In the genomic region with DNA sequence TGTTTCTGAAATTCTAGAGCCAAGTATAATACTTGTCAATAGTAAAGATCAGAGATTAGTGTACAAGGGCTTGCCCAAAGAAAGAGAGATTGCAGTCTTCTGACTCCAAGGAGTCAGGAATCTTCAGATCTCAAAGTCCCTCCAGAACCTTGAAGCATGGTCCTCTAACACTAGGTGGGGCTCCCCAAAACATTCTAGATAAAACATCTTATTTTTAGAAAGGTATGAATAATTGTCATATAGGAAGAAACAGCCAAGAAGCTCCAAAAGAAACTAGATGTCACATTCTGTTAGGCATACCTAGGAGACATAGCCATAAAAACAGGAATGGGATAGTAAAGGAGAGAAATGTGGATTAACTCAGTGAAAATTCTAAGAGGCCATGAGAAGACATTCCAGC, we compare ENCODE assay signal across 25 cellular contexts. TPM values are rescaled to one million over a fixed set of nuclear protein-coding genes. Genes with fewer than 3 reads are reported as not detected.
DNase-seq lines count a peak whose midpoint lies in the region; TF ChIP-seq lines count a peak whose summit lies in the region.
"Had no signal": no experiment of that assay in that cellular context is flagged by ENCODE, and none has a peak within 500 bp of the region (broad histone marks: within the 10 kb centered on the region; RNA-seq: fewer than 3 reads in every experiment).

No MANE protein-coding gene starts in this region.

- H3K36me3 ChIP-seq in WERI-Rb-1 (no peaks in the 10 kb centered on the region), osteoblast (ENCODE audit: insufficient read depth, low read length) (no peaks in the 10 kb centered on the region)
- H3K36me3 ChIP-seq: neutrophil, tibial artery had no signal

- TF ChIP-seq CTCF in HFFc6 (IDR thresholded peaks at IDR 0.05) (peak; percentile 76), WERI-Rb-1 (IDR thresholded peaks at IDR 0.05; ENCODE audit: low read depth, low read length) (0 out of 2 replicates have a peak, but pooled peaks have one; percentile 2), osteoblast (IDR thresholded peaks at IDR 0.05; ENCODE audit: extremely low read depth, low read depth, low read length) (peak; percentile 42)

- H3K9me3 Mint-ChIP-seq in HFFc6, result no peaks in the 10 kb centered on the region
- H3K9me3 Mint-ChIP-seq: activated naive CD8-positive, alpha-beta T cell treated with anti-CD3 and anti-CD28 coated beads, Interleukin-2, amount 50 U/mL, for 24 hours; CD8-positive, alpha-beta memory T cell; central memory CD8-positive, alpha-beta T cell; effector memory CD8-positive, alpha-beta T cell; stimulated activated memory B cell treated with anti-CD40 and anti-IgM and Interleukin-4, amounts not matched to agents 10 μg/mL and 1 μg/mL and 100 μg/mL, for 72 hours had no signal

- no peaks in the 10 kb centered on the region for H3K4me1 ChIP-seq in osteoblast (ENCODE audit: insufficient read depth, low read length)
- H3K4me1 ChIP-seq: tibial artery had no signal

- no peak overlapping the region for H3K4me3 ChIP-seq in WERI-Rb-1 (ENCODE audit: low read depth, low read length)
- no peak overlapping the region for H3K4me3 ChIP-seq in osteoblast (ENCODE audit: insufficient read depth, low read length)
- H3K4me3 ChIP-seq: K562, tibial artery had no signal

- peaks cover 30% of the 10 kb centered on the region for H3K4me1 Mint-ChIP-seq in HFFc6 (ENCODE audit: low read depth)
- H3K4me1 Mint-ChIP-seq: activated naive CD8-positive, alpha-beta T cell treated with anti-CD3 and anti-CD28 coated beads, Interleukin-2, amount 50 U/mL, for 24 hours; CD8-positive, alpha-beta memory T cell; central memory CD8-positive, alpha-beta T cell; stimulated activated memory B cell treated with anti-CD40 and anti-IgM and Interleukin-4, amounts not matched to agents 10 μg/mL and 1 μg/mL and 100 μg/mL, for 72 hours had no signal

- no peaks in the 10 kb centered on the region for H3K79me2 ChIP-seq in osteoblast (ENCODE audit: insufficient read depth, low read length)

- H3K4me2 ChIP-seq in osteoblast (ENCODE audit: insufficient read depth, low read length), result no peak overlapping the region

- H3K9me3 ChIP-seq in WERI-Rb-1 (ENCODE audit: severe bottlenecking) (no peaks in the 10 kb centered on the region), osteoblast (ENCODE audit: low read depth, low read length) (no peaks in the 10 kb centered on the region)
- H3K9me3 ChIP-seq: neutrophil, tibial artery had no signal

- no peak overlapping the region; the same call in 1 of the 2 replicates for H3K27ac Mint-ChIP-seq in HFFc6
- H3K27ac Mint-ChIP-seq: activated naive CD8-positive, alpha-beta T cell treated with anti-CD3 and anti-CD28 coated beads, Interleukin-2, amount 50 U/mL, for 24 hours; CD8-positive, alpha-beta memory T cell; effector memory CD8-positive, alpha-beta T cell; stimulated activated memory B cell treated with anti-CD40 and anti-IgM and Interleukin-4, amounts not matched to agents 10 μg/mL and 1 μg/mL and 100 μg/mL, for 72 hours had no signal

- no peak overlapping the region for H2AFZ ChIP-seq in osteoblast (ENCODE audit: low read length)

- H3K27ac ChIP-seq in WERI-Rb-1 (no peak overlapping the region), osteoblast (ENCODE audit: low read depth, low read length) (no peak overlapping the region)
- H3K27ac ChIP-seq: neutrophil, tibial artery had no signal

- no peak overlapping the region for H3K4me3 Mint-ChIP-seq in HFFc6
- H3K4me3 Mint-ChIP-seq: activated naive CD8-positive, alpha-beta T cell treated with anti-CD3 and anti-CD28 coated beads, Interleukin-2, amount 50 U/mL, for 24 hours; CD8-positive, alpha-beta memory T cell; central memory CD8-positive, alpha-beta T cell; effector memory CD8-positive, alpha-beta T cell; stimulated activated memory B cell treated with anti-CD40 and anti-IgM and Interleukin-4, amounts not matched to agents 10 μg/mL and 1 μg/mL and 100 μg/mL, for 72 hours had no signal

- no peaks in the 10 kb centered on the region for H3K36me3 Mint-ChIP-seq in HFFc6 (ENCODE audit: low read depth)
- H3K36me3 Mint-ChIP-seq: CD8-positive, alpha-beta memory T cell; stimulated activated memory B cell treated with anti-CD40 and anti-IgM and Interleukin-4, amounts not matched to agents 10 μg/mL and 1 μg/mL and 100 μg/mL, for 72 hours had no signal

- H3K27me3 ChIP-seq in WERI-Rb-1 (ENCODE audit: insufficient read depth, low read depth, severe bottlenecking) (no peaks in the 10 kb centered on the region), osteoblast (ENCODE audit: insufficient read depth, low read length) (no peaks in the 10 kb centered on the region)
- H3K27me3 ChIP-seq: neutrophil, tibial artery had no signal

- DNase-seq in DMS 273 (lab: John Stamatoyannopoulos, UW; ENCODE audit: unreplicated experiment), result peak; percentile 31
- no peak for DNase-seq in DMS 273 treated with DMSO at 0.1 percent for 48 hours (lab: John Stamatoyannopoulos, UW)
- peak; percentile 42 for DNase-seq in HFFc6
- DNase-seq in WERI-Rb-1, result no peak
- DNase-seq in osteoblast (ENCODE audit: insufficient read length, low spot score, missing footprints), result no peak
- no peak for DNase-seq in A172 (ENCODE audit: low spot score)
- no peak for DNase-seq in kidney tubule cell (ENCODE audit: low spot score)
- DNase-seq in AG08396 (ENCODE audit: low spot score), result no peak
- DNase-seq: 8988T; activated naive CD8-positive, alpha-beta T cell treated with anti-CD3 and anti-CD28 coated beads, Interleukin-2, amount 50 U/mL, for 24 hours; CD8-positive, alpha-beta memory T cell; effector memory CD8-positive, alpha-beta T cell; left colon; NCI-H2227 treated with DMSO at 0.1 percent for 48 hours; NK-92 treated with Interleukin-12 subunit alpha and Interleukin-12 subunit beta, amount 100 ng/mL, for 24 hours; retina; SHP77; tibial artery had no signal

- peaks cover 2% of the 10 kb centered on the region; the same call in 1 of the 2 replicates for H3K27me3 Mint-ChIP-seq in HFFc6 (ENCODE audit: insufficient read depth)

- H4K20me1 ChIP-seq in osteoblast (ENCODE audit: insufficient read depth, low read length), result no peaks in the 10 kb centered on the region

RNA-seq across cellular contexts. Expression of a gene that starts 10.7 kb away (rescaled TPM):
- total RNA-seq in HFFc6 (2021; fragmentation: NEBNext Ultra II Directional; extraction: Animal tissue kit (Norgen Biotek cat#: 25700)), result under 1 TPM in 4 of 6 experiments, not detected in 2; 0.06 to 0.21 (median 0.09) TPM
- total RNA-seq in osteoblast, result not detected in 2 replicates
- 0.17 TPM in 1 of 2 replicates, not detected in the other for total RNA-seq in A172 (2014; rRNA removed; shearing (Covaris generic))
- total RNA-seq: activated CD8-positive, alpha-beta memory T cell treated with anti-CD3 and anti-CD28 coated beads for 36 hours; CD8-positive, alpha-beta memory T cell; H1; T-helper 2 cell treated with Interferon-gamma antibody and Interleukin-4, amounts not matched to agents 100 ng/mL and 5 ng/mL, for 36 hours had no signal

RNA-seq across cellular contexts. Expression of a gene that starts 36.7 kb away (rescaled TPM):
- 100 to 1,000 TPM; 203 to 332 (median 220) TPM for total RNA-seq in HFFc6 (2021; fragmentation: NEBNext Ultra II Directional; extraction: Animal tissue kit (Norgen Biotek cat#: 25700))
- 400 and 433 TPM in 2 replicates for total RNA-seq in osteoblast
- total RNA-seq in A172 (2014; rRNA removed; shearing (Covaris generic)), result 118 and 146 TPM in 2 replicates
- total RNA-seq: T-helper 2 cell treated with Interferon-gamma antibody and Interleukin-4, amounts not matched to agents 100 ng/mL and 5 ng/mL, for 36 hours had no signal

Comparison
In these comparisons a context has a peak if more than half of its experiments do, and no peak if none do; other contexts are left out.
1. DNase-seq: peak in DMS 273 (single experiment) and HFFc6 (single experiment); none in DMS 273 treated with DMSO at 0.1 percent for 48 hours (single experiment), WERI-Rb-1 (single experiment), osteoblast (single experiment), A172 (single experiment), kidney tubule cell (single experiment) and AG08396 (single experiment).
2. CTCF ChIP-seq: peak in every context shown above with its lines; median percentile 76 in HFFc6; 42 in osteoblast; 2 in WERI-Rb-1.